ENCODE assay signal across 17 cellular contexts in genomic region chr7:119572132-119572531, GRCh38.
A peak's percentile ranks its signal among the peaks of the same experiment; 100 is the strongest.
DNase-seq lines count a peak whose midpoint lies in the region; ATAC-seq lines count a peak whose summit lies in the region.
"Had no signal": no experiment of that assay in that cellular context is flagged by ENCODE, and none has a peak within 500 bp of the region (broad histone marks: within the 10 kb centered on the region; RNA-seq: fewer than 3 reads in every experiment).

No MANE protein-coding gene starts in this region.

- DNase-seq in DMS 273 (lab: John Stamatoyannopoulos, UW; ENCODE audit: unreplicated experiment) (peak; percentile 26), DMS 273 treated with DMSO at 0.1 percent for 48 hours (lab: John Stamatoyannopoulos, UW) (no peak), NCI-H69 (lab: John Stamatoyannopoulos, UW) (peak; percentile 25), head of caudate nucleus (peak in 29 of 42 donors; percentile 1 to 68 (median 34)), sciatic nerve (ENCODE audit: low spot score) (no peak), KG1 (lab: John Stamatoyannopoulos, UW) (no peak)
- DNase-seq: activated CD4-positive, alpha-beta T cell treated with anti-CD3 and anti-CD28 coated beads, Interleukin-2, amount 50 U/mL, for 1 hour; activated naive CD4-positive, alpha-beta T cell treated with Interleukin-2 at 50 U/mL for 16 hours; activated T-cell treated with anti-CD3 and anti-CD28 coated beads for 4 hours; DMS153; foreskin fibroblast; naive B cell; NCI-H1436 treated with DMSO at 0.1 percent for 48 hours; NCI-H345 had no signal

- intact Hi-C loops in head of caudate nucleus (cut with DNase I): no loop called here
- intact Hi-C loops in sciatic nerve (cut with DNase I): no loop called here

- ATAC-seq in sciatic nerve: peak; percentile 38
- ATAC-seq in HG03442 (IDR thresholded peaks at IDR 0.05; ENCODE audit: unreplicated experiment): no peak
- no peak for ATAC-seq in HG02970 (IDR thresholded peaks at IDR 0.05; ENCODE audit: low FRiP score, unreplicated experiment)
- ATAC-seq: stimulated activated memory B cell treated with anti-CD40 and anti-IgM and Interleukin-4, amounts not matched to agents 10 μg/mL and 1 μg/mL and 100 μg/mL, for 72 hours had no signal

Comparison
In these comparisons a context has a peak if more than half of its experiments do, and no peak if none do; other contexts are left out.
1. DNase-seq: peak in DMS 273 (single experiment), NCI-H69 (single experiment) and head of caudate nucleus (29 of 42); none in DMS 273 treated with DMSO at 0.1 percent for 48 hours (single experiment), sciatic nerve (single experiment) and KG1 (single experiment).